ENCODE assay signal across 9 cellular contexts in genomic region chr16:49876716-49877129, GRCh38. TPM values are rescaled to one million over a fixed set of nuclear protein-coding genes. Genes with fewer than 3 reads are reported as not detected.
A peak's percentile ranks its signal among the peaks of the same experiment; 100 is the strongest.
DNase-seq lines count a peak whose midpoint lies in the region; ATAC-seq and TF ChIP-seq lines count a peak whose summit lies in the region.
"Had no signal": no experiment of that assay in that cellular context is flagged by ENCODE, and none has a peak within 500 bp of the region (broad histone marks: within the 10 kb centered on the region; RNA-seq: fewer than 3 reads in every experiment).

No MANE protein-coding gene starts in this region.

- H3K4me3 ChIP-seq in cardiac muscle cell (no peak overlapping the region), rectal smooth muscle tissue (ENCODE audit: low read length) (peak overlapping the region; percentile 6)
- no peak overlapping the region for H3K4me3 ChIP-seq in effector memory CD4-positive, alpha-beta T cell (ENCODE audit: insufficient read depth, low read depth, low read length, poor library complexity, severe bottlenecking)

- H3K27me3 ChIP-seq in cardiac muscle cell (no peaks in the 10 kb centered on the region), rectal smooth muscle tissue (ENCODE audit: control insufficient read depth, insufficient read depth, low read length) (no peaks in the 10 kb centered on the region)
- peaks cover 24% of the 10 kb centered on the region for H3K27me3 ChIP-seq in effector memory CD4-positive, alpha-beta T cell (replicated peaks; ENCODE audit: control insufficient read depth, insufficient read depth, low read length, poor library complexity, severe bottlenecking)

- H3K36me3 ChIP-seq in cardiac muscle cell (no peaks in the 10 kb centered on the region), rectal smooth muscle tissue (ENCODE audit: control insufficient read depth, insufficient read depth, low read length) (no peaks in the 10 kb centered on the region)
- H3K36me3 ChIP-seq in effector memory CD4-positive, alpha-beta T cell (ENCODE audit: control insufficient read depth, insufficient read depth, low read length), result no peaks in the 10 kb centered on the region

- DNase-seq in COLO829 (ENCODE audit: low spot score) (peak; percentile 35), cardiac muscle cell (ENCODE audit: low read depth in 1 of 2, low spot score in 1 of 2) (peak; percentile 71 to 76), NCI-H1048 (lab: John Stamatoyannopoulos, UW) (no peak), NCI-H2029 treated with DMSO at 0.1 percent for 48 hours (lab: John Stamatoyannopoulos, UW) (no peak)
- no peak for DNase-seq in activated CD8-positive, alpha-beta memory T cell treated with anti-CD3 and anti-CD28 coated beads, Interleukin-2, amount 10 ng/mL, durations not matched to agents 7 days and 5 days
- no peak for DNase-seq in effector memory CD4-positive, alpha-beta T cell

- H3K9me3 Mint-ChIP-seq in activated CD8-positive, alpha-beta memory T cell treated with anti-CD3 and anti-CD28 coated beads, Interleukin-2, amount 10 ng/mL, durations not matched to agents 7 days and 5 days (ENCODE audit: low read depth), result no peaks in the 10 kb centered on the region

- peak; percentile 89 for TF ChIP-seq CTCF in cardiac muscle cell (IDR thresholded peaks at IDR 0.05; ENCODE audit: low read depth, low read length)

- H3K27ac ChIP-seq in cardiac muscle cell, result no peak overlapping the region
- no peak overlapping the region for H3K27ac ChIP-seq in rectal smooth muscle tissue (ENCODE audit: low read depth, low read length)
- H3K27ac ChIP-seq in effector memory CD4-positive, alpha-beta T cell (ENCODE audit: insufficient read depth, low read length, poor library complexity, severe bottlenecking), result no peak overlapping the region

- H3K27me3 Mint-ChIP-seq in activated CD8-positive, alpha-beta memory T cell treated with anti-CD3 and anti-CD28 coated beads, Interleukin-2, amount 10 ng/mL, durations not matched to agents 7 days and 5 days, result peaks cover 33% of the 10 kb centered on the region

- peak; percentile 61 for ATAC-seq in HG03159 (IDR thresholded peaks at IDR 0.05; ENCODE audit: unreplicated experiment)
- ATAC-seq in activated CD8-positive, alpha-beta memory T cell treated with anti-CD3 and anti-CD28 coated beads, Interleukin-2, amount 10 ng/mL, durations not matched to agents 7 days and 5 days, result peak; percentile 47

- H3K4me1 Mint-ChIP-seq in activated CD8-positive, alpha-beta memory T cell treated with anti-CD3 and anti-CD28 coated beads, Interleukin-2, amount 10 ng/mL, durations not matched to agents 7 days and 5 days, result no peaks in the 10 kb centered on the region

- no peaks in the 10 kb centered on the region for H3K36me3 Mint-ChIP-seq in activated CD8-positive, alpha-beta memory T cell treated with anti-CD3 and anti-CD28 coated beads, Interleukin-2, amount 10 ng/mL, durations not matched to agents 7 days and 5 days

- no peak overlapping the region for H3K4me3 Mint-ChIP-seq in activated CD8-positive, alpha-beta memory T cell treated with anti-CD3 and anti-CD28 coated beads, Interleukin-2, amount 10 ng/mL, durations not matched to agents 7 days and 5 days

- no peaks in the 10 kb centered on the region for H3K9me3 ChIP-seq in cardiac muscle cell (ENCODE audit: low read depth)
- no peaks in the 10 kb centered on the region for H3K9me3 ChIP-seq in effector memory CD4-positive, alpha-beta T cell (ENCODE audit: control insufficient read depth, low read length)

- CTCF ChIA-PET in activated CD8-positive, alpha-beta memory T cell treated with anti-CD3 and anti-CD28 coated beads, Interleukin-2, amount 10 ng/mL, durations not matched to agents 7 days and 5 days (lab: Charles Lee), result interaction anchor here (0.6 to 1.8 kb wide), 7 partner anchors 12 to 469 kb away, joined by 3 to 11 read pairs (median 3); no protein-coding TSS in a partner anchor

- H3K27ac Mint-ChIP-seq in activated CD8-positive, alpha-beta memory T cell treated with anti-CD3 and anti-CD28 coated beads, Interleukin-2, amount 10 ng/mL, durations not matched to agents 7 days and 5 days, result no peak overlapping the region

- H3K4me1 ChIP-seq in cardiac muscle cell (ENCODE audit: low read depth), result no peaks in the 10 kb centered on the region
- H3K4me1 ChIP-seq in rectal smooth muscle tissue (ENCODE audit: control insufficient read depth, insufficient read depth, low read length), result no peaks in the 10 kb centered on the region
- H3K4me1 ChIP-seq in effector memory CD4-positive, alpha-beta T cell (ENCODE audit: control insufficient read depth, insufficient read depth, low read length, poor library complexity, severe bottlenecking), result no peaks in the 10 kb centered on the region

- no peak overlapping the region for H3K9ac ChIP-seq in rectal smooth muscle tissue (ENCODE audit: low read length)

RNA-seq across cellular contexts. Expression of gene ZNF423, which starts 20.8 kb away (rescaled TPM):
- total RNA-seq in activated CD8-positive, alpha-beta memory T cell treated with anti-CD3 and anti-CD28 coated beads, Interleukin-2, amount 10 ng/mL, durations not matched to agents 7 days and 5 days, result not detected
- total RNA-seq in cardiac muscle cell, result 14.5 and 22.2 TPM in 2 replicates
- 12.3 and 15.9 TPM in 2 replicates for polyA plus RNA-seq in cardiac muscle cell
- total RNA-seq: LHCN-M2 had no signal

Comparison
In these comparisons a context has a peak if more than half of its experiments do, and no peak if none do; other contexts are left out.
1. DNase-seq: peak in COLO829 (single experiment) and cardiac muscle cell (2 of 2); none in activated CD8-positive, alpha-beta memory T cell treated with anti-CD3 and anti-CD28 coated beads, Interleukin-2, amount 10 ng/mL, durations not matched to agents 7 days and 5 days (single experiment), effector memory CD4-positive, alpha-beta T cell (0 of 3), NCI-H1048 (single experiment) and NCI-H2029 treated with DMSO at 0.1 percent for 48 hours (single experiment).
2. RNA of gene ZNF423, which starts 20.8 kb away (total RNA-seq): 14.5 to 22.2 TPM in cardiac muscle cell; not detected in activated CD8-positive, alpha-beta memory T cell treated with anti-CD3 and anti-CD28 coated beads, Interleukin-2, amount 10 ng/mL, durations not matched to agents 7 days and 5 days; every median in the first group is over 10 times any median in the second.